24 cellular contexts compared by ENCODE assay signal in genomic region chr5:159230657-159231056, GRCh38. TPM values are rescaled to one million over a fixed set of nuclear protein-coding genes. Genes with fewer than 3 reads are reported as not detected.
DNase-seq lines count a peak whose midpoint lies in the region; ATAC-seq, FAIRE-seq and TF ChIP-seq lines count a peak whose summit lies in the region.
"Had no signal": no experiment of that assay in that cellular context is flagged by ENCODE, and none has a peak within 500 bp of the region (broad histone marks: within the 10 kb centered on the region; RNA-seq: fewer than 3 reads in every experiment).

No MANE protein-coding gene starts in this region.

- no peaks in the 10 kb centered on the region for H3K36me3 ChIP-seq in keratinocyte (ENCODE audit: control insufficient read depth in 2 of 2, extremely low read depth in 1 of 2, insufficient read depth in 2 of 2, low read length in 2 of 2)

- peak overlapping the region; percentile 24 to 44; a peak in 5 of 6 replicates for H3K27ac ChIP-seq in A549
- no peak overlapping the region for H3K27ac ChIP-seq in keratinocyte (ENCODE audit: control insufficient read depth, insufficient read depth, low read length)
- H3K27ac ChIP-seq: KMS-11 had no signal

- H3K9me3 ChIP-seq in A549 (0 out of 3 replicates have a peak, but pooled peaks cover 3% of the 10 kb centered on the region), T-helper 17 cell (ENCODE audit: control insufficient read depth, low read length, poor library complexity, severe bottlenecking) (no peaks in the 10 kb centered on the region), keratinocyte (ENCODE audit: control insufficient read depth, low read depth, low read length) (no peaks in the 10 kb centered on the region)
- H3K9me3 ChIP-seq: SK-N-SH had no signal

- H3K4me3 ChIP-seq in A549 (no peak overlapping the region), keratinocyte (ENCODE audit: control insufficient read depth in 2 of 3, extremely low read depth in 1 of 3, insufficient read depth in 2 of 3, low read depth in 1 of 3, low read length in 3 of 3) (no peak overlapping the region)

- no peak for FAIRE-seq in A549 (lab: Jason Lieb, UNC)
- peak; percentile 53 for FAIRE-seq in keratinocyte (lab: Jason Lieb, UNC)
- FAIRE-seq: D721Med had no signal

- no peak for TF ChIP-seq POLR2A in A549 (IDR thresholded peaks at IDR 0.05; ENCODE audit: low read length)

- TF ChIP-seq EP300 in A549 (IDR thresholded peaks at IDR 0.05) (no peak), Ishikawa (IDR thresholded peaks at IDR 0.05; ENCODE audit: borderline replicate concordance) (no peak)

- H3K27ac Mint-ChIP-seq in T-helper 17 cell: peak overlapping the region; percentile 39
- H3K27ac Mint-ChIP-seq: CD4-positive, alpha-beta T cell; H9; T-helper 1 cell treated with Interleukin-12 subunit alpha and Interleukin-12 subunit beta and Interleukin-4 antibody, amounts not matched to agents 30 μg/mL and 1 μg/mL, for 36 hours had no signal

- no peak overlapping the region for H3K4me3 Mint-ChIP-seq in T-helper 17 cell
- H3K4me3 Mint-ChIP-seq: CD4-positive, alpha-beta T cell; H9; T-helper 1 cell treated with Interleukin-12 subunit alpha and Interleukin-12 subunit beta and Interleukin-4 antibody, amounts not matched to agents 30 μg/mL and 1 μg/mL, for 36 hours had no signal

- H3K27me3 Mint-ChIP-seq in T-helper 17 cell: peaks cover 25% of the 10 kb centered on the region
- H3K27me3 Mint-ChIP-seq: CD4-positive, alpha-beta T cell had no signal

- H3K4me2 ChIP-seq in A549: peak overlapping the region; percentile 1; the same call in 2 of the 3 replicates
- no peak overlapping the region for H3K4me2 ChIP-seq in keratinocyte (ENCODE audit: control insufficient read depth, extremely low read depth, insufficient read depth, low read depth, low read length)
- H3K4me2 ChIP-seq: KMS-11, SK-N-SH had no signal

- 69% methylated on average over 3 of the region's 3 CpGs for WGBS in A549 (ENCODE audit: missing lambda C conversion rate)

- H3K4me1 Mint-ChIP-seq in T-helper 17 cell: peaks cover 6% of the 10 kb centered on the region

- POLR2A ChIA-PET in A549 (lab: Yijun Ruan, JAX): no interaction called here

- no peak for ATAC-seq in A549
- no peak for ATAC-seq in T-helper 17 cell
- ATAC-seq in GM21515 (IDR thresholded peaks at IDR 0.05; ENCODE audit: unreplicated experiment): no peak
- ATAC-seq in HG03520 (IDR thresholded peaks at IDR 0.05; ENCODE audit: unreplicated experiment): no peak
- no peak for ATAC-seq in HG02884 (IDR thresholded peaks at IDR 0.05; ENCODE audit: unreplicated experiment)
- ATAC-seq: Panc1, Right ventricle myocardium inferior had no signal

- peak overlapping the region; percentile 24 for H2AFZ ChIP-seq in keratinocyte (ENCODE audit: control insufficient read depth, low read length)

- TF ChIP-seq CTCF in A549 (IDR thresholded peaks at IDR 0.05) (no peak), keratinocyte (optimal IDR thresholded peaks at IDR 0.05 in 1 of 3, IDR thresholded peaks at IDR 0.05 in 1 of 3, conservative IDR thresholded peaks at IDR 0.05 in 1 of 3; ENCODE audit: extremely low read depth in 1 of 3, insufficient read depth in 2 of 3, low read length in 3 of 3) (no peak)

- TF ChIP-seq RAD21 in A549 (conservative IDR thresholded peaks at IDR 0.05 in 1 of 2, IDR thresholded peaks at IDR 0.05 in 1 of 2) (no peak), Ishikawa (IDR thresholded peaks at IDR 0.05; ENCODE audit: low read depth) (no peak)

- no peaks in the 10 kb centered on the region for H3K9me1 ChIP-seq in keratinocyte (ENCODE audit: control insufficient read depth, extremely low read depth, insufficient read depth, low read length)

- H3K4me1 ChIP-seq in A549: peaks cover 27% of the 10 kb centered on the region
- peaks cover 33% of the 10 kb centered on the region for H3K4me1 ChIP-seq in keratinocyte (ENCODE audit: control insufficient read depth, extremely low read depth, insufficient read depth, low read length)

- no peaks in the 10 kb centered on the region for H3K79me2 ChIP-seq in keratinocyte (ENCODE audit: control insufficient read depth, insufficient read depth, low read length)

- no peak overlapping the region for H3K9ac ChIP-seq in keratinocyte (ENCODE audit: control insufficient read depth, extremely low read depth, insufficient read depth, low read length)
- H3K9ac ChIP-seq: KMS-11, SK-N-SH had no signal

- DNase-seq in A549 (ENCODE audit: low read depth in 1 of 2, low spot score in 1 of 2) (no peak), T-helper 17 cell (no peak), keratinocyte (ENCODE audit: low read depth, low spot score) (no peak), T-helper 9 cell (no peak)
- DNase-seq: AML-193; CD4-positive, alpha-beta T cell; DMS79 treated with DMSO at 0.1 percent for 48 hours; GDM1; H9; MM.1S; NCI-H1105; NCI-H2029 treated with DMSO at 0.1 percent for 48 hours; NCI-H2227 treated with DMSO at 0.1 percent for 48 hours; NCI-H526 treated with DMSO at 0.1 percent for 48 hours; SK-N-SH had no signal

- H3K27me3 ChIP-seq in keratinocyte (ENCODE audit: control insufficient read depth, extremely low read depth, insufficient read depth, low read length): no peaks in the 10 kb centered on the region

- CTCF ChIA-PET in A549 (lab: Yijun Ruan, JAX): interaction anchor here (0.6 kb wide), 1 partner anchor 102 kb away, joined by 3 read pairs; no protein-coding TSS in a partner anchor

- peaks cover 2% of the 10 kb centered on the region for H3K36me3 Mint-ChIP-seq in T-helper 17 cell (ENCODE audit: low read depth)

- no peaks in the 10 kb centered on the region for H4K20me1 ChIP-seq in keratinocyte (ENCODE audit: control insufficient read depth, extremely low read depth, insufficient read depth, low read length)

- dilution Hi-C loops in keratinocyte (cut with MboI; ENCODE audit: extremely low pct_ligation_motif_present, low sequenced_read_pairs): no loop called here

TF ChIP-seq in A549, 52 proteins besides CTCF, POLR2A, EP300 and RAD21 (continues in another document):
- no peak for TF ChIP-seq JUN (IDR thresholded peaks at IDR 0.05)
- no peak for TF ChIP-seq GATA3 (IDR thresholded peaks at IDR 0.05; ENCODE audit: borderline replicate concordance)
- no peak for TF ChIP-seq SMC3 (IDR thresholded peaks at IDR 0.05)
- no peak for TF ChIP-seq HES2 (IDR thresholded peaks at IDR 0.05)

TF ChIP-seq in Ishikawa, 13 proteins besides CTCF, POLR2A, EP300 and RAD21 (continues in another document):
- TF ChIP-seq CEBPB (IDR thresholded peaks at IDR 0.05) (peak; percentile 74), REST (IDR thresholded peaks at IDR 0.05; ENCODE audit: low read depth) (no peak), TEAD4 (IDR thresholded peaks at IDR 0.05) (no peak)

RNA-seq across cellular contexts. Expression of gene RNF145, which starts 21.3 kb away (rescaled TPM):
- polyA plus RNA-seq in A549 (2011; rRNA removed): 122 and 147 TPM in 2 replicates
- 38.4 and 45.0 TPM in 2 replicates for polyA plus RNA-seq in A549 (2012; cell fraction: cytosol; rRNA removed)
- polyA plus RNA-seq in A549 (2012; cell fraction: nucleus; rRNA removed): 20.9 and 43.9 TPM in 2 replicates
- 120 to 146 TPM (median 137 TPM) in 3 replicates for polyA plus RNA-seq in A549 (2017; fragmentation: RNase III; extraction: RNeasy Plus Mini Kit Qiagen cat#74134 plus additional on column Dnase treatment)
- 82.2 and 83.3 TPM in 2 replicates for polyA minus RNA-seq in A549 (2011; rRNA and poly(A)+ RNA removed)
- 10 to 100 TPM; 61.1 to 70.5 TPM for total RNA-seq in T-helper 17 cell
- 52.7 to 79.8 TPM (median 78.6 TPM) in 3 replicates for polyA plus RNA-seq in keratinocyte
- 23.9 TPM for polyA plus RNA-seq in keratinocyte (2011; ENCODE audit: low read depth)
- polyA plus RNA-seq in keratinocyte (2011; cell fraction: cytosol; rRNA removed): 38.6 and 70.8 TPM in 2 replicates
- polyA plus RNA-seq in keratinocyte (2011; cell fraction: nucleus; rRNA removed): 87.7 and 102 TPM in 2 replicates
- 46.0 and 61.8 TPM in 2 replicates for polyA plus RNA-seq in keratinocyte (2012; ENCODE audit: low replicate concordance)
- 45.7 to 78.2 TPM (median 50.8 TPM) in 3 replicates for polyA minus RNA-seq in keratinocyte
- polyA minus RNA-seq in keratinocyte (2011; cell fraction: cytosol; rRNA and poly(A)+ RNA removed): 31.1 TPM
- polyA minus RNA-seq in keratinocyte (2011; cell fraction: nucleus; rRNA and poly(A)+ RNA removed): 75.4 and 114 TPM in 2 replicates

RNA-seq across cellular contexts. Expression of gene UBLCP1, which starts 32.4 kb away (rescaled TPM):
- polyA plus RNA-seq in A549 (2011; rRNA removed) (46.7 and 64.8 TPM in 2 replicates), A549 (2017; fragmentation: RNase III; extraction: RNeasy Plus Mini Kit Qiagen cat#74134 plus additional on column Dnase treatment) (36.5 to 39.6 TPM (median 38.5 TPM) in 3 replicates), keratinocyte (21.6 to 42.5 TPM (median 26.7 TPM) in 3 replicates)
- 10.9 and 11.2 TPM in 2 replicates for polyA plus RNA-seq in A549 (2012; cell fraction: cytosol; rRNA removed)
- 2.2 and 5.1 TPM in 2 replicates for polyA plus RNA-seq in A549 (2012; cell fraction: nucleus; rRNA removed)
- polyA minus RNA-seq in A549 (2011; rRNA and poly(A)+ RNA removed): 5.8 and 5.9 TPM in 2 replicates
- 10 to 100 TPM; 19.0 to 20.8 TPM for total RNA-seq in T-helper 17 cell
- polyA plus RNA-seq in keratinocyte (2011; ENCODE audit: low read depth): 43.7 TPM
- polyA plus RNA-seq in keratinocyte (2011; cell fraction: cytosol; rRNA removed): 23.8 and 44.7 TPM in 2 replicates
- polyA plus RNA-seq in keratinocyte (2011; cell fraction: nucleus; rRNA removed): 18.1 and 29.8 TPM in 2 replicates
- polyA plus RNA-seq in keratinocyte (2012; ENCODE audit: low replicate concordance): 23.1 and 29.9 TPM in 2 replicates
- polyA minus RNA-seq in keratinocyte: 1.9 to 13.1 TPM (median 4.1 TPM) in 3 replicates
- polyA minus RNA-seq in keratinocyte (2011; cell fraction: cytosol; rRNA and poly(A)+ RNA removed): 7.1 TPM
- polyA minus RNA-seq in keratinocyte (2011; cell fraction: nucleus; rRNA and poly(A)+ RNA removed): 5.9 and 10.6 TPM in 2 replicates
